ENCODE assay signal across 9 cellular contexts in the genomic region with DNA sequence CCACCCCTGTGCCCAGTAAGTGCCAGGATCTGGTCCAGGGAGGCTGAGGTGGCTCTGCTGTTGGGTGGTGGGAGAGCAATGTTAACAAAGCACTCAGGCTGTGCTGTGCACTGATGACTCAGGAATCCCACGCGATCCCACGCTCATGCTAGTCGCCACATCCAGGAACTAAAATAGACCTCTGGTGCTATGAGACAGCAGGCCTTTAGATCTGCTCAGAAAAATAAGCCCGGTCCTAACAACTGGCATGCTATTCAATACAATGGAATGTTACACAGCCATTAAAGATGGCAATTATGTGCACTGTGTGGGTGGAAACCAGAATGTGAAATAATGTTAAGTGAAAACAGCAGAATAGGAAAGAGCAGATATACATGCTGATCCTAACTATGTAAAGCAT. TPM values are rescaled to one million over a fixed set of nuclear protein-coding genes. Genes with fewer than 3 reads are reported as not detected.
DNase-seq lines count a peak whose midpoint lies in the region; ATAC-seq, FAIRE-seq and TF ChIP-seq lines count a peak whose summit lies in the region.
"Had no signal": no experiment of that assay in that cellular context is flagged by ENCODE, and none has a peak within 500 bp of the region (broad histone marks: within the 10 kb centered on the region; RNA-seq: fewer than 3 reads in every experiment).

No MANE protein-coding gene starts in this region.

- H3K4me1 ChIP-seq in smooth muscle cell (ENCODE audit: low read depth): no peaks in the 10 kb centered on the region
- no peaks in the 10 kb centered on the region for H3K4me1 ChIP-seq in gastroesophageal sphincter
- H3K4me1 ChIP-seq: esophagus muscularis mucosa had no signal

- FAIRE-seq in RCC 7860 (lab: Jason Lieb, UNC): no peak

- TF ChIP-seq CTCF in GM12864 (IDR thresholded peaks at IDR 0.05; ENCODE audit: low read depth, low read length, missing control alignments): no peak
- no peak for TF ChIP-seq CTCF in epithelial cell of proximal tubule (conservative IDR thresholded peaks at IDR 0.05; ENCODE audit: low read depth, low read length)
- no peak for TF ChIP-seq CTCF in smooth muscle cell (IDR thresholded peaks at IDR 0.05; ENCODE audit: borderline replicate concordance, insufficient read depth, poor library complexity, severe bottlenecking)
- no peak for TF ChIP-seq CTCF in gastroesophageal sphincter (IDR thresholded peaks at IDR 0.05)

- H3K27ac ChIP-seq in smooth muscle cell (ENCODE audit: low read depth) (peak overlapping the region; percentile 77), gastroesophageal sphincter (no peak overlapping the region)
- H3K27ac ChIP-seq: esophagus muscularis mucosa had no signal

- 43% methylated on average over 5 of the region's 5 CpGs for WGBS in smooth muscle cell (ENCODE audit: low lambda C conversion rate)
- WGBS in gastroesophageal sphincter (ENCODE audit: low coverage in 1 of 2), 2 donors: no CpG with 5 or more reads among the region's 5 CpGs

- no peaks in the 10 kb centered on the region for H3K36me3 ChIP-seq in smooth muscle cell (ENCODE audit: low read depth)
- peaks cover 0 to 14% of the 10 kb centered on the region in 2 donors for H3K36me3 ChIP-seq in gastroesophageal sphincter

- no peaks in the 10 kb centered on the region for H3K79me2 ChIP-seq in smooth muscle cell (ENCODE audit: low read depth)

- ATAC-seq in gastroesophageal sphincter: no peak

- DNase-seq in GM12864 (ENCODE audit: low read depth): peak; percentile 1
- DNase-seq in RCC 7860 (ENCODE audit: low spot score): peak; percentile 66
- DNase-seq in epithelial cell of proximal tubule (ENCODE audit: low read depth): peak; percentile 48
- no peak for DNase-seq in smooth muscle cell (lab: John Stamatoyannopoulos, UW; ENCODE audit: unreplicated experiment)
- no peak for DNase-seq in effector CD8-positive, alpha-beta T cell (lab: John Stamatoyannopoulos, UW)
- no peak for DNase-seq in NCI-H1436 (lab: John Stamatoyannopoulos, UW)
- DNase-seq: NCI-H748 treated with DMSO at 0.1 percent for 48 hours had no signal

- no peaks in the 10 kb centered on the region for H3F3A ChIP-seq in smooth muscle cell (ENCODE audit: low read depth)

- H3K4me2 ChIP-seq in smooth muscle cell: no peak overlapping the region

- no peak for TF ChIP-seq EP300 in gastroesophageal sphincter (IDR thresholded peaks at IDR 0.05)

- no peak overlapping the region for H3K4me3 ChIP-seq in GM12864 (ENCODE audit: low read depth, low read length)
- H3K4me3 ChIP-seq in epithelial cell of proximal tubule (ENCODE audit: low read depth, low read length): no peak overlapping the region
- H3K4me3 ChIP-seq in smooth muscle cell: no peak overlapping the region
- no peak overlapping the region for H3K4me3 ChIP-seq in gastroesophageal sphincter
- H3K4me3 ChIP-seq: esophagus muscularis mucosa had no signal

- no peak overlapping the region for H3K9ac ChIP-seq in smooth muscle cell (ENCODE audit: low read depth)

- H3K9me3 ChIP-seq in smooth muscle cell (replicated peaks; ENCODE audit: low read depth) (peaks cover 4% of the 10 kb centered on the region), gastroesophageal sphincter (no peaks in the 10 kb centered on the region)
- H3K9me3 ChIP-seq: esophagus muscularis mucosa had no signal

- no peak overlapping the region for H2AFZ ChIP-seq in smooth muscle cell (ENCODE audit: low read depth)

- H3K27me3 ChIP-seq in smooth muscle cell (ENCODE audit: low read depth) (no peaks in the 10 kb centered on the region), gastroesophageal sphincter (no peaks in the 10 kb centered on the region)
- H3K27me3 ChIP-seq: esophagus muscularis mucosa had no signal

- H4K20me1 ChIP-seq in smooth muscle cell (ENCODE audit: low read depth): no peaks in the 10 kb centered on the region

- TF ChIP-seq POLR2A in gastroesophageal sphincter (IDR thresholded peaks at IDR 0.05): no peak

RNA-seq across cellular contexts. Expression of gene ARL13A, which starts 26.0 kb away (rescaled TPM):
- total RNA-seq in epithelial cell of proximal tubule (not detected in 2 replicates), smooth muscle cell (not detected in 2 replicates), gastroesophageal sphincter (not detected)
- polyA plus RNA-seq in smooth muscle cell: not detected in 2 replicates
- total RNA-seq: esophagus muscularis mucosa had no signal

RNA-seq across cellular contexts. Expression of gene TRMT2B, which starts 56.4 kb away (rescaled TPM):
- total RNA-seq in epithelial cell of proximal tubule (5.0 and 14.4 TPM in 2 replicates), smooth muscle cell (2.7 and 3.0 TPM in 2 replicates), gastroesophageal sphincter (10 to 100 TPM; 11.3 to 22.7 (median 16.7) TPM)
- polyA plus RNA-seq in smooth muscle cell: 3.1 and 3.4 TPM in 2 replicates

Comparison
In these comparisons a context has a peak if more than half of its experiments do, and no peak if none do; other contexts are left out.
1. DNase-seq: peak in GM12864 (single experiment), RCC 7860 (single experiment) and epithelial cell of proximal tubule (single experiment); none in smooth muscle cell (single experiment), effector CD8-positive, alpha-beta T cell (single experiment) and NCI-H1436 (single experiment).